In genomic region chr20:14885661-14886060, GRCh38 we compare ENCODE assay signal across 19 cellular contexts.
"Had no signal": no experiment of that assay in that cellular context is flagged by ENCODE, and none has a peak within 500 bp of the region (broad histone marks: within the 10 kb centered on the region; RNA-seq: fewer than 3 reads in every experiment).

No MANE protein-coding gene starts in this region.

- H3K27ac ChIP-seq: adrenal gland had no signal

- ATAC-seq: activated CD4-positive, CD25-positive, alpha-beta regulatory T cell treated with anti-CD3 and anti-CD28 coated beads, Interleukin-2, amount 50 U/mL, for 24 hours; activated CD8-positive, alpha-beta T cell treated with anti-CD3 and anti-CD28 coated beads, Interleukin-2, amount 10 ng/mL, durations not matched to agents 7 days and 5 days had no signal

- H3K4me1 ChIP-seq: adrenal gland had no signal

- H3K4me3 ChIP-seq: adrenal gland had no signal

- H3K9me3 ChIP-seq: adrenal gland had no signal

- H3K36me3 ChIP-seq: adrenal gland had no signal

- DNase-seq: activated CD4-positive, alpha-beta T cell treated with anti-CD3 and anti-CD28 coated beads for 4 hours; activated CD4-positive, alpha-beta T cell treated with anti-CD3 and anti-CD28 coated beads, Interleukin-2, amount 50 U/mL, for 4 hours; activated CD8-positive, alpha-beta memory T cell treated with anti-CD3 and anti-CD28 coated beads, Interleukin-2, amount 50 U/mL, for 48 hours; activated CD8-positive, alpha-beta T cell treated with anti-CD3 and anti-CD28 coated beads, Interleukin-2, amount 10 ng/mL, durations not matched to agents 7 days and 5 days; activated naive CD4-positive, alpha-beta T cell treated with anti-CD3 and anti-CD28 coated beads, Interleukin-2, amount 50 U/mL, for 16 hours; activated naive CD8-positive, alpha-beta T cell treated with anti-CD3 and anti-CD28 coated beads, Interleukin-2, amount 10 ng/mL, durations not matched to agents 7 days and 5 days; activated T-cell treated with anti-CD3 and anti-CD28 coated beads, Interleukin-2, amount 50 U/mL, for 1 hour; adrenal gland; aorta; central memory CD4-positive, alpha-beta T cell; MM.1S; NCI-H1105; NCI-H1436 treated with DMSO at 0.1 percent for 48 hours; NCI-H187; NCI-H2081; NCI-H446; NCI-H524; SHP77 treated with DMSO at 0.1 percent for 48 hours had no signal

- H3K27me3 ChIP-seq: adrenal gland had no signal
